ENCODE assay signal across 17 cellular contexts in genomic region chr4:156953951-156954350, GRCh38. TPM values are rescaled to one million over a fixed set of nuclear protein-coding genes. Genes with fewer than 3 reads are reported as not detected.
"Had no signal": no experiment of that assay in that cellular context is flagged by ENCODE, and none has a peak within 500 bp of the region (broad histone marks: within the 10 kb centered on the region; RNA-seq: fewer than 3 reads in every experiment).

No MANE protein-coding gene starts in this region.

- H3K27me3 ChIP-seq: body of pancreas, colonic mucosa, esophagus muscularis mucosa, foreskin keratinocyte had no signal

- H3K27ac ChIP-seq: colonic mucosa, foreskin keratinocyte, left ventricle myocardium inferior, WERI-Rb-1 had no signal

- H3K36me3 ChIP-seq: colonic mucosa, esophagus muscularis mucosa, left ventricle myocardium inferior, WERI-Rb-1 had no signal

- H3K4me3 ChIP-seq: body of pancreas, colonic mucosa, esophagus muscularis mucosa, left ventricle myocardium inferior had no signal

- H3K9me3 ChIP-seq: body of pancreas, colonic mucosa, esophagus muscularis mucosa, left ventricle myocardium inferior had no signal

- DNase-seq: activated CD4-positive, alpha-beta T cell treated with anti-CD3 and anti-CD28 coated beads, Interleukin-2, amount 50 U/mL, for 48 hours; activated CD8-positive, alpha-beta memory T cell treated with anti-CD3 and anti-CD28 coated beads, Interleukin-2, amount 10 ng/mL, durations not matched to agents 7 days and 5 days; activated effector memory CD4-positive, alpha-beta T cell treated with Interleukin-2 at 50 U/mL for 16 hours; activated T-cell treated with anti-CD3 and anti-CD28 coated beads, Interleukin-2, amount 50 U/mL, for 24 hours; caudate nucleus; colonic mucosa; effector CD4-positive, alpha-beta T cell; glutamatergic neuron; hypothalamus; kidney; left ventricle myocardium inferior; stimulated activated CD4-positive, alpha-beta T cell treated with anti-CD3 and anti-CD28 coated beads, Interleukin-12 subunit alpha, Interleukin-12 subunit beta, amount 100 ng/mL, for 4 hours; stimulated activated CD4-positive, alpha-beta T cell treated with anti-CD3 and anti-CD28 coated beads, Interleukin-2, amount 100 ng/mL, for 24 hours; WERI-Rb-1 had no signal

RNA-seq across cellular contexts. Expression of gene PDGFC, which starts 17.6 kb away (rescaled TPM):
- total RNA-seq: activated CD8-positive, alpha-beta memory T cell treated with anti-CD3 and anti-CD28 coated beads, Interleukin-2, amount 10 ng/mL, durations not matched to agents 7 days and 5 days had no signal
